In genomic region chr2:188902906-188903305, GRCh38 we compare ENCODE assay signal across 12 cellular contexts.
DNase-seq lines count a peak whose midpoint lies in the region; ATAC-seq and TF ChIP-seq lines count a peak whose summit lies in the region.
"Had no signal": no experiment of that assay in that cellular context is flagged by ENCODE, and none has a peak within 500 bp of the region (broad histone marks: within the 10 kb centered on the region; RNA-seq: fewer than 3 reads in every experiment).

No MANE protein-coding gene starts in this region.

- peaks cover 24% of the 10 kb centered on the region for H3K79me2 ChIP-seq in smooth muscle cell (ENCODE audit: low read depth)

- no peaks in the 10 kb centered on the region for H3K4me1 Mint-ChIP-seq in natural killer cell

- intact Hi-C loops in natural killer cell (cut with micrococcal nuclease) = no loop called here

- H3K4me1 ChIP-seq in smooth muscle cell (ENCODE audit: low read depth) (no peaks in the 10 kb centered on the region), BE2C (no peaks in the 10 kb centered on the region)
- H3K4me1 ChIP-seq: lower lobe of right lung had no signal

- no peak overlapping the region for H3K4me3 ChIP-seq in fibroblast of villous mesenchyme (ENCODE audit: low read depth, low read length)
- no peak overlapping the region for H3K4me3 ChIP-seq in smooth muscle cell
- H3K4me3 ChIP-seq in BE2C (ENCODE audit: low read depth, low read length) = no peak overlapping the region
- H3K4me3 ChIP-seq: lower lobe of right lung, tibial nerve had no signal

- H3K27me3 ChIP-seq in smooth muscle cell (ENCODE audit: low read depth) = no peaks in the 10 kb centered on the region
- H3K27me3 ChIP-seq in BE2C = no peaks in the 10 kb centered on the region
- H3K27me3 ChIP-seq: tibial nerve had no signal

- peak overlapping the region; percentile 56 for H2AFZ ChIP-seq in smooth muscle cell (ENCODE audit: low read depth)

- H3K27ac ChIP-seq in smooth muscle cell (ENCODE audit: low read depth) = peak overlapping the region; percentile 92
- H3K27ac ChIP-seq: lower lobe of right lung, tibial nerve, VCaP had no signal

- H3K4me3 Mint-ChIP-seq in natural killer cell = no peak overlapping the region

- H3K9ac ChIP-seq in smooth muscle cell (ENCODE audit: low read depth) = peak overlapping the region; percentile 16

- peaks cover 11 to 28% of the 10 kb centered on the region in 2 donors for H3K9me3 Mint-ChIP-seq in natural killer cell

- no peaks in the 10 kb centered on the region for H4K20me1 ChIP-seq in smooth muscle cell (ENCODE audit: low read depth)

- H3F3A ChIP-seq in smooth muscle cell (ENCODE audit: low read depth) = peaks cover 14% of the 10 kb centered on the region

- H3K9me3 ChIP-seq in smooth muscle cell (replicated peaks; ENCODE audit: low read depth) (no peaks in the 10 kb centered on the region), BE2C (no peaks in the 10 kb centered on the region)
- H3K9me3 ChIP-seq: lower lobe of right lung had no signal

- H3K36me3 Mint-ChIP-seq in natural killer cell = no peaks in the 10 kb centered on the region

- H3K4me2 ChIP-seq in smooth muscle cell = peak overlapping the region; percentile 58

- DNase-seq in HCEC 1CT = peak; percentile 77
- peak; percentile 81 for DNase-seq in amniotic epithelial cell (ENCODE audit: low read depth)
- peak; percentile 79 for DNase-seq in fibroblast of villous mesenchyme (ENCODE audit: low read depth)
- no peak for DNase-seq in smooth muscle cell (lab: John Stamatoyannopoulos, UW; ENCODE audit: unreplicated experiment)
- DNase-seq in BE2C = no peak
- no peak for DNase-seq in stimulated activated naive CD4-positive, alpha-beta T cell (lab: John Stamatoyannopoulos, UW)
- DNase-seq in natural killer cell = no peak
- DNase-seq: caudate nucleus, DMS 273 treated with DMSO at 0.1 percent for 48 hours, lower lobe of right lung had no signal

- TF ChIP-seq CTCF in fibroblast of villous mesenchyme (IDR thresholded peaks at IDR 0.05; ENCODE audit: insufficient read depth, low read depth, low read length) (no peak), smooth muscle cell (IDR thresholded peaks at IDR 0.05; ENCODE audit: borderline replicate concordance, insufficient read depth, poor library complexity, severe bottlenecking) (no peak), BE2C (IDR thresholded peaks at IDR 0.05; ENCODE audit: low read depth, low read length) (no peak), natural killer cell (IDR thresholded peaks at IDR 0.05) (no peak)

- H3K36me3 ChIP-seq in smooth muscle cell (ENCODE audit: low read depth) = no peaks in the 10 kb centered on the region
- H3K36me3 ChIP-seq in BE2C = no peaks in the 10 kb centered on the region
- H3K36me3 ChIP-seq: lower lobe of right lung, tibial nerve had no signal

- ATAC-seq in natural killer cell = no peak
- ATAC-seq: lower lobe of right lung had no signal

- no peaks in the 10 kb centered on the region for H3K27me3 Mint-ChIP-seq in natural killer cell (ENCODE audit: low read depth in 2 of 2)

- WGBS in smooth muscle cell (ENCODE audit: low lambda C conversion rate) = 9% methylated on average over 3 of the region's 3 CpGs

- no peak overlapping the region for H3K27ac Mint-ChIP-seq in natural killer cell

Comparison
In these comparisons a context has a peak if more than half of its experiments do, and no peak if none do; other contexts are left out.
1. DNase-seq: peak in HCEC 1CT (single experiment), amniotic epithelial cell (single experiment) and fibroblast of villous mesenchyme (single experiment); none in smooth muscle cell (single experiment), BE2C (single experiment), stimulated activated naive CD4-positive, alpha-beta T cell (0 of 6) and natural killer cell (single experiment).